Comparison of ENCODE assay signal across 1 cellular context in the genomic region with DNA sequence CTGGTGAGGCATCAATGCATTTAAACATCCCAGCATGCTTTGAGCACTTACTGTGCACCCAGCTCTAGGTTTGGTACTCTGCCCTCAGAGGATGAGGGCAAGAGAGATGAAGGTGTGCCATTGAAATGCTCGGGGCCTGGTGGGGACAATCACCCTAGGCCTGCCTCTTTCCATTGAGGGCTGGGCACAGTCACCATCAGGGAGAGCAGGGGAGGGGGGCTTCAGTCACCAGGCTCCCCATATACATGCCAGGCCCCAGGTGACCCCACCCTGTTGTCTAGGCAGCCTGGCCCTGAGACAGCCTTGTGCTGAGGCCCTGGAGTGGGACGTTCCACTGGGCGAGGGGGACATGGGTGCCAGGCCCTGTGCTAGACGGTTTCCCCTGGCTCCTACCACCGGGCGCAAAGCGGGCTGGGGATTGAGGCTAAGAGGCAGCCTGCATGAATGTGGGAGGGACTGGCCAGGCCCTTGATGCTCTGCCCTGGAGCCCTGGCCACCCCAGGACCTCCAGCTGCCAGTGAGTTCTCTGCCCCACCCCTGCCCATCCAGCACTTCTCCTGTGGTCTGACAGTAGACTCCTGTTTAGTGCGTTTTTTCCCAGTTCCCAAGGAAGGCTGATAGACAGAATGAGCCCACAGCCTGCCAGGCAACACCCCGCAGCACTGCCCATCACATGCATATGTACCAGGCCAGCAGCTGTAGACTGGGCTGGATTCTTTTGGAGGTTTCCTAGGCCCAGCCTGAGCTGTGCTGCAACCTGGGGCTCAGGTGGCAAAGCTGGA.
TF ChIP-seq lines count a peak whose summit lies in the region.

No MANE protein-coding gene starts in this region.

TF ChIP-seq in SK-N-SH treated with all-trans-retinoic acid at 6 μM for 48 hours, 23 proteins besides CTCF, POLR2A, EP300 and RAD21 (continued from another document):
- TF ChIP-seq ISL1 (CRISPR knock-in tag; IDR thresholded peaks at IDR 0.05) = no peak
- TF ChIP-seq, protein P1, sequence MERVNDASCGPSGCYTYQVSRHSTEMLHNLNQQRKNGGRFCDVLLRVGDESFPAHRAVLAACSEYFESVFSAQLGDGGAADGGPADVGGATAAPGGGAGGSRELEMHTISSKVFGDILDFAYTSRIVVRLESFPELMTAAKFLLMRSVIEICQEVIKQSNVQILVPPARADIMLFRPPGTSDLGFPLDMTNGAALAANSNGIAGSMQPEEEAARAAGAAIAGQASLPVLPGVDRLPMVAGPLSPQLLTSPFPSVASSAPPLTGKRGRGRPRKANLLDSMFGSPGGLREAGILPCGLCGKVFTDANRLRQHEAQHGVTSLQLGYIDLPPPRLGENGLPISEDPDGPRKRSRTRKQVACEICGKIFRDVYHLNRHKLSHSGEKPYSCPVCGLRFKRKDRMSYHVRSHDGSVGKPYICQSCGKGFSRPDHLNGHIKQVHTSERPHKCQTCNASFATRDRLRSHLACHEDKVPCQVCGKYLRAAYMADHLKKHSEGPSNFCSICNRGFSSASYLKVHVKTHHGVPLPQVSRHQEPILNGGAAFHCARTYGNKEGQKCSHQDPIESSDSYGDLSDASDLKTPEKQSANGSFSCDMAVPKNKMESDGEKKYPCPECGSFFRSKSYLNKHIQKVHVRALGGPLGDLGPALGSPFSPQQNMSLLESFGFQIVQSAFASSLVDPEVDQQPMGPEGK (CRISPR knock-in tag; IDR thresholded peaks at IDR 0.05; ENCODE audit: borderline replicate concordance) = no peak
- TF ChIP-seq, protein P2, sequence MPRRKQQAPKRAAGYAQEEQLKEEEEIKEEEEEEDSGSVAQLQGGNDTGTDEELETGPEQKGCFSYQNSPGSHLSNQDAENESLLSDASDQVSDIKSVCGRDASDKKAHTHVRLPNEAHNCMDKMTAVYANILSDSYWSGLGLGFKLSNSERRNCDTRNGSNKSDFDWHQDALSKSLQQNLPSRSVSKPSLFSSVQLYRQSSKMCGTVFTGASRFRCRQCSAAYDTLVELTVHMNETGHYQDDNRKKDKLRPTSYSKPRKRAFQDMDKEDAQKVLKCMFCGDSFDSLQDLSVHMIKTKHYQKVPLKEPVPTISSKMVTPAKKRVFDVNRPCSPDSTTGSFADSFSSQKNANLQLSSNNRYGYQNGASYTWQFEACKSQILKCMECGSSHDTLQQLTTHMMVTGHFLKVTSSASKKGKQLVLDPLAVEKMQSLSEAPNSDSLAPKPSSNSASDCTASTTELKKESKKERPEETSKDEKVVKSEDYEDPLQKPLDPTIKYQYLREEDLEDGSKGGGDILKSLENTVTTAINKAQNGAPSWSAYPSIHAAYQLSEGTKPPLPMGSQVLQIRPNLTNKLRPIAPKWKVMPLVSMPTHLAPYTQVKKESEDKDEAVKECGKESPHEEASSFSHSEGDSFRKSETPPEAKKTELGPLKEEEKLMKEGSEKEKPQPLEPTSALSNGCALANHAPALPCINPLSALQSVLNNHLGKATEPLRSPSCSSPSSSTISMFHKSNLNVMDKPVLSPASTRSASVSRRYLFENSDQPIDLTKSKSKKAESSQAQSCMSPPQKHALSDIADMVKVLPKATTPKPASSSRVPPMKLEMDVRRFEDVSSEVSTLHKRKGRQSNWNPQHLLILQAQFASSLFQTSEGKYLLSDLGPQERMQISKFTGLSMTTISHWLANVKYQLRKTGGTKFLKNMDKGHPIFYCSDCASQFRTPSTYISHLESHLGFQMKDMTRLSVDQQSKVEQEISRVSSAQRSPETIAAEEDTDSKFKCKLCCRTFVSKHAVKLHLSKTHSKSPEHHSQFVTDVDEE (CRISPR knock-in tag; IDR thresholded peaks at IDR 0.05) = no peak
- TF ChIP-seq, protein P3, sequence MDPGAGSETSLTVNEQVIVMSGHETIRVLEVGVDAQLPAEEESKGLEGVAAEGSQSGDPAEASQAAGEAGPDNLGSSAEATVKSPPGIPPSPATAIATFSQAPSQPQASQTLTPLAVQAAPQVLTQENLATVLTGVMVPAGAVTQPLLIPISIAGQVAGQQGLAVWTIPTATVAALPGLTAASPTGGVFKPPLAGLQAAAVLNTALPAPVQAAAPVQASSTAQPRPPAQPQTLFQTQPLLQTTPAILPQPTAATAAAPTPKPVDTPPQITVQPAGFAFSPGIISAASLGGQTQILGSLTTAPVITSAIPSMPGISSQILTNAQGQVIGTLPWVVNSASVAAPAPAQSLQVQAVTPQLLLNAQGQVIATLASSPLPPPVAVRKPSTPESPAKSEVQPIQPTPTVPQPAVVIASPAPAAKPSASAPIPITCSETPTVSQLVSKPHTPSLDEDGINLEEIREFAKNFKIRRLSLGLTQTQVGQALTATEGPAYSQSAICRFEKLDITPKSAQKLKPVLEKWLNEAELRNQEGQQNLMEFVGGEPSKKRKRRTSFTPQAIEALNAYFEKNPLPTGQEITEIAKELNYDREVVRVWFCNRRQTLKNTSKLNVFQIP (CRISPR knock-in tag; IDR thresholded peaks at IDR 0.05; ENCODE audit: borderline replicate concordance, low read depth) = no peak
